1 cellular context compared by ENCODE assay signal in genomic region chr6:36676142-36677058, GRCh38.
TF ChIP-seq lines count a peak whose summit lies in the region.

No MANE protein-coding gene starts in this region.

TF ChIP-seq in HepG2, 621 proteins besides CTCF, POLR2A, EP300 and RAD21 (continued from another document and continues in another):
- TF ChIP-seq AHDC1 (CRISPR knock-in tag; IDR thresholded peaks at IDR 0.05; ENCODE audit: borderline replicate concordance) (no peak), ZEB1 (IDR thresholded peaks at IDR 0.05; ENCODE audit: insufficient replicate concordance, low read depth) (no peak), ZNF639 (CRISPR knock-in tag; conservative IDR thresholded peaks at IDR 0.05) (no peak), ZNF781 (CRISPR knock-in tag; IDR thresholded peaks at IDR 0.05; ENCODE audit: borderline replicate concordance, not compliant biosample characterization) (peak; percentile 64), SMAD3 (CRISPR knock-in tag; IDR thresholded peaks at IDR 0.05) (peak; percentile 61), SRSF1 (optimal IDR thresholded peaks at IDR 0.05; ENCODE audit: low read depth, low read length) (peak; percentile 59), REST (IDR thresholded peaks at IDR 0.05; ENCODE audit: borderline replicate concordance in 1 of 2, low read depth in 1 of 2, low read length in 2 of 2) (peak in 1 of 2 experiments; percentile 37; a peak in 1 of 4 replicates), UBTF (CRISPR knock-in tag; IDR thresholded peaks at IDR 0.05) (peak; percentile 44; the same call in 1 of the 2 replicates), DRAP1 (CRISPR knock-in tag; IDR thresholded peaks at IDR 0.05) (peak; percentile 84), THRA (CRISPR knock-in tag; IDR thresholded peaks at IDR 0.05; ENCODE audit: borderline replicate concordance) (peak; percentile 60; the same call in 1 of the 2 replicates), CSRNP2 (CRISPR knock-in tag; conservative IDR thresholded peaks at IDR 0.05; ENCODE audit: low read depth) (no peak), TOE1 (CRISPR knock-in tag; IDR thresholded peaks at IDR 0.05) (peak; percentile 58; the same call in 1 of the 2 replicates), ZNF75D (CRISPR knock-in tag; IDR thresholded peaks at IDR 0.05; ENCODE audit: borderline replicate concordance) (no peak), ZNF574 (CRISPR knock-in tag; IDR thresholded peaks at IDR 0.05) (peak; percentile 55), ZSCAN30 (CRISPR knock-in tag; IDR thresholded peaks at IDR 0.05) (peak; percentile 73; the same call in 1 of the 2 replicates), REL (CRISPR knock-in tag; conservative IDR thresholded peaks at IDR 0.05) (no peak), FOXC1 (CRISPR knock-in tag; IDR thresholded peaks at IDR 0.05; ENCODE audit: borderline replicate concordance) (peak; percentile 87; the same call in 1 of the 2 replicates), KLF6 (CRISPR knock-in tag; IDR thresholded peaks at IDR 0.05) (no peak), ZNF414 (CRISPR knock-in tag; IDR thresholded peaks at IDR 0.05) (no peak), SSRP1 (CRISPR knock-in tag; IDR thresholded peaks at IDR 0.05) (peak; percentile 37; the same call in 1 of the 2 replicates), DMAP1 (CRISPR knock-in tag; IDR thresholded peaks at IDR 0.05) (peak; percentile 64), ZNF800 (CRISPR knock-in tag; IDR thresholded peaks at IDR 0.05) (no peak), RXRA (CRISPR knock-in tag; IDR thresholded peaks at IDR 0.05) (peak; percentile 77), ZFP41 (CRISPR knock-in tag; IDR thresholded peaks at IDR 0.05; ENCODE audit: borderline replicate concordance) (no peak), CHD2 (IDR thresholded peaks at IDR 0.05; ENCODE audit: low read depth, low read length) (no peak), ZFP91 (CRISPR knock-in tag; IDR thresholded peaks at IDR 0.05; ENCODE audit: borderline replicate concordance) (peak; percentile 65), TSC22D2 (CRISPR knock-in tag; IDR thresholded peaks at IDR 0.05; ENCODE audit: borderline replicate concordance) (no peak; the same call in 1 of the 2 replicates), MAF1 (CRISPR knock-in tag; IDR thresholded peaks at IDR 0.05; ENCODE audit: borderline replicate concordance) (no peak)
